ENCODE assay signal across 8 cellular contexts in the genomic region with DNA sequence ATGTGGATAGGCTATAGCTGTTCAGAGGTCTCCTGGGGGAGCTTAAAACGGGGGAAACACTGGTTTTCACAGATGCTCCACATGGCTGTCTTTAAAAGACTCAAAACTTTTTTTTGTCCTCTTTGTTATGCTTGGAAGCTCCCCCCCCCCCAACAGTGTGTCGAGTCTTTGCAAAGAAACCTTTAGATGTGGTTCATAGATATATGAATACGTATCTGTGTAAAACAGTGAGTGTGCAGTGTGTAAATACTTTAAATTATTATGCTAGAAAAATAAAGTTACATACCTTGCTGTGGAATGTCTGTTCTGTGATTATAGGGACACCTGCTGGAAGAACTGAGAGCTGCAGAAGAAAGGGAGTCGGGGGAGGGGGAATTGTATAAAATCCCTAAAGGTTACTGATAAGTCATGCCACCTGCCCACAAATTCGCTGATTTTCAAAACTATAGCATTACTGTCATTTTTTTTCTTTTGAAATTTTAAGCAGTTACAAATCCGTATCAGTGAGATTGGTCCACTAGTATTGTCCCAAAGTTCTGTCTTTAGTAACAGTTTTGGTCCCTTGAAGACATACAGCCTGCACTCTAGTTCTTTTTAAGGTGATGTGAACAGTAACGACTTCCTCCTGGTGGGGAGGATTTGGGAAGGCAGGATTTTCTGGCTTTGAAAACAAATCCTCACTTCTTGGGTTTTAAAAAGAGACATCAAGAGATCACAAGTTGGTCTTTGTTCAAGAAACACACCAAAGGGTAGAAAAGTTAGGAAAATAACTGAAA. TPM values are rescaled to one million over a fixed set of nuclear protein-coding genes. Genes with fewer than 3 reads are reported as not detected.
DNase-seq lines count a peak whose midpoint lies in the region; ATAC-seq, FAIRE-seq and TF ChIP-seq lines count a peak whose summit lies in the region.

No MANE protein-coding gene starts in this region.

- ATAC-seq in GM19351 (IDR thresholded peaks at IDR 0.05; ENCODE audit: unreplicated experiment): peak; percentile 89
- peak; percentile 83 for ATAC-seq in HG03442 (IDR thresholded peaks at IDR 0.05; ENCODE audit: unreplicated experiment)

- peaks cover 12% of the 10 kb centered on the region for H3K4me1 Mint-ChIP-seq in astrocyte (ENCODE audit: low read depth, unreplicated experiment)

- H3K4me3 ChIP-seq in astrocyte (ENCODE audit: insufficient read depth, low read depth, low read length) (no peak overlapping the region), iPS-20b (ENCODE audit: low read length) (peak overlapping the region; percentile 11; the same call in 1 of the 2 replicates)

- no peaks in the 10 kb centered on the region for H3K9me3 Mint-ChIP-seq in astrocyte (ENCODE audit: unreplicated experiment)

- H3K36me3 Mint-ChIP-seq in astrocyte (ENCODE audit: low read depth, unreplicated experiment): peaks cover 12% of the 10 kb centered on the region

- no peak overlapping the region for H3K4me3 Mint-ChIP-seq in astrocyte (ENCODE audit: unreplicated experiment)

- H3K36me3 ChIP-seq in astrocyte (ENCODE audit: insufficient read depth, low read length): peaks cover 14% of the 10 kb centered on the region
- H3K36me3 ChIP-seq in iPS-20b (ENCODE audit: insufficient read depth, low read depth, low read length): peaks cover 7% of the 10 kb centered on the region

- no peaks in the 10 kb centered on the region for H3K27me3 Mint-ChIP-seq in astrocyte (ENCODE audit: low read depth, unreplicated experiment)

- H3K9me3 ChIP-seq in astrocyte (ENCODE audit: insufficient read depth, low read depth, low read length) (no peaks in the 10 kb centered on the region), iPS-20b (ENCODE audit: insufficient read depth, low read depth, low read length) (no peaks in the 10 kb centered on the region)

- no peak for FAIRE-seq in astrocyte (lab: Jason Lieb, UNC)

- H3K27ac ChIP-seq in RWPE1: no peak overlapping the region
- peak overlapping the region; percentile 55 for H3K27ac ChIP-seq in astrocyte (ENCODE audit: low read depth, low read length)
- H3K27ac ChIP-seq in iPS-20b (ENCODE audit: low read length): no peak overlapping the region

- H3K4me1 ChIP-seq in astrocyte (ENCODE audit: insufficient read depth, low read length): peaks cover 11% of the 10 kb centered on the region
- peaks cover 14% of the 10 kb centered on the region; the same call in 1 of the 2 replicates for H3K4me1 ChIP-seq in iPS-20b (ENCODE audit: insufficient read depth, low read length)

- H3K27ac Mint-ChIP-seq in astrocyte (ENCODE audit: unreplicated experiment): peak overlapping the region; percentile 19

- DNase-seq in DMS53 treated with DMSO at 0.1 percent for 48 hours (lab: John Stamatoyannopoulos, UW; ENCODE audit: unreplicated experiment) (peak; percentile 35), RWPE1 (ENCODE audit: low spot score) (peak; percentile 88), astrocyte (ENCODE audit: low read depth) (peak; percentile 68), KG1 (lab: John Stamatoyannopoulos, UW) (no peak)
- peak; percentile 44 for DNase-seq in stimulated activated CD4-positive, alpha-beta T cell treated with anti-CD3 and anti-CD28 coated beads, Interleukin-2, amount 100 ng/mL, for 4 hours (ENCODE audit: low read depth)

- peaks cover 34% of the 10 kb centered on the region for H4K20me1 ChIP-seq in astrocyte (ENCODE audit: insufficient read depth, low read length)

- TF ChIP-seq CTCF in RWPE1 (conservative IDR thresholded peaks at IDR 0.05; ENCODE audit: low read depth): peak; percentile 93
- TF ChIP-seq CTCF in astrocyte (IDR thresholded peaks at IDR 0.05; ENCODE audit: insufficient read depth, low read depth, low read length): peak; percentile 88

- no peaks in the 10 kb centered on the region for H3K27me3 ChIP-seq in astrocyte (ENCODE audit: insufficient read depth, low read length)
- H3K27me3 ChIP-seq in iPS-20b (ENCODE audit: insufficient read depth, low read length): no peaks in the 10 kb centered on the region

- peak overlapping the region; percentile 34 for H3K4me2 ChIP-seq in astrocyte (ENCODE audit: low read length)

- POLR2A ChIA-PET in RWPE1 (lab: Yijun Ruan, JAX; ENCODE audit: low non-redundant PET): interaction anchor here (0.8 kb wide), 1 partner anchor 1372 kb away, joined by 6 read pairs; no protein-coding TSS in a partner anchor

- H3K9ac ChIP-seq in astrocyte (ENCODE audit: low read length) (peak overlapping the region; percentile 63), iPS-20b (ENCODE audit: low read depth, low read length) (peak overlapping the region; percentile 41; the same call in 1 of the 2 replicates)

- CTCF ChIA-PET in RWPE1 (lab: Yijun Ruan, JAX): interaction anchor here (0.5 to 2.9 kb wide), 21 partner anchors 9 to 1566 kb away, joined by 3 to 19 read pairs (median 4); no protein-coding TSS in a partner anchor

- H3K79me2 ChIP-seq in astrocyte (ENCODE audit: insufficient read depth, low read length): peaks cover 41% of the 10 kb centered on the region

- H2AFZ ChIP-seq in astrocyte (ENCODE audit: low read depth, low read length): no peak overlapping the region

RNA-seq across cellular contexts. Expression of a gene that starts 22.9 kb away (rescaled TPM):
- 42.8 and 48.7 TPM in 2 replicates for total RNA-seq in astrocyte
